ENCODE assay signal across 2 cellular contexts in genomic region chr3:133005032-133005431, GRCh38. TPM values are rescaled to one million over a fixed set of nuclear protein-coding genes. Genes with fewer than 3 reads are reported as not detected.
"Had no signal": no experiment of that assay in that cellular context is flagged by ENCODE, and none has a peak within 500 bp of the region (broad histone marks: within the 10 kb centered on the region; RNA-seq: fewer than 3 reads in every experiment).

No MANE protein-coding gene starts in this region.

RNA-seq across cellular contexts. Expression of gene TMEM108, which starts 33.2 kb away (rescaled TPM):
- total RNA-seq: HFFc6 had no signal
- polyA plus RNA-seq: IgD-negative memory B cell had no signal
